ENCODE assay signal across 32 cellular contexts in genomic region chr7:57399972-57400371, GRCh38. TPM values are rescaled to one million over a fixed set of nuclear protein-coding genes. Genes with fewer than 3 reads are reported as not detected.
"Had no signal": no experiment of that assay in that cellular context is flagged by ENCODE, and none has a peak within 500 bp of the region (broad histone marks: within the 10 kb centered on the region; RNA-seq: fewer than 3 reads in every experiment).

No MANE protein-coding gene starts in this region.

- H3K27ac ChIP-seq: ascending aorta, VCaP had no signal

- FAIRE-seq: TTC549 had no signal

- H3K36me3 ChIP-seq: ascending aorta had no signal

- H3K4me1 ChIP-seq: ascending aorta had no signal

- H3K27me3 ChIP-seq: ascending aorta had no signal

- H3K4me3 ChIP-seq: ascending aorta had no signal

- DNase-seq: activated B cell treated with CpG ODN at 0.5 μM for 24 hours; activated CD4-positive, alpha-beta memory T cell treated with anti-CD3 and anti-CD28 coated beads for 36 hours; activated CD4-positive, alpha-beta T cell treated with anti-CD3 and anti-CD28 coated beads for 4 hours; activated CD4-positive, alpha-beta T cell treated with anti-CD3 and anti-CD28 coated beads, Interleukin-2, amount 10 ng/mL, durations not matched to agents 24 days and 14 days; activated CD4-positive, alpha-beta T cell treated with anti-CD3 and anti-CD28 coated beads, Interleukin-2, amount 50 U/mL, for 1 hour; activated CD4-positive, alpha-beta T cell treated with anti-CD3 and anti-CD28 coated beads, Interleukin-2, amount 50 U/mL, for 4 hours; activated CD4-positive, CD25-positive, alpha-beta regulatory T cell treated with anti-CD3 and anti-CD28 coated beads, Interleukin-2, amount 50 U/mL, for 72 hours; activated CD8-positive, alpha-beta memory T cell treated with anti-CD3 and anti-CD28 coated beads, Interleukin-2, amount 50 U/mL, for 4 hours; activated CD8-positive, alpha-beta T cell treated with anti-CD3 and anti-CD28 coated beads for 36 hours; activated effector memory CD4-positive, alpha-beta T cell treated with Interleukin-2 at 50 U/mL for 16 hours; activated gamma-delta T cell; activated naive CD4-positive, alpha-beta T cell treated with anti-CD3 and anti-CD28 coated beads, Interleukin-2, amount 10 ng/mL, durations not matched to agents 7 days and 5 days; activated naive CD4-positive, alpha-beta T cell treated with Interleukin-2 at 50 U/mL for 16 hours; activated naive CD8-positive, alpha-beta T cell treated with anti-CD3 and anti-CD28 coated beads, Interleukin-2, amount 10 ng/mL, durations not matched to agents 7 days and 5 days; activated naive CD8-positive, alpha-beta T cell treated with anti-CD3 and anti-CD28 coated beads, Interleukin-2, amount 50 U/mL, for 24 hours; activated T-cell treated with anti-CD3 and anti-CD28 coated beads for 4 hours; activated T-cell treated with anti-CD3 and anti-CD28 coated beads, Interleukin-2, amount 50 U/mL, for 1 hour; activated T-cell treated with anti-CD3 and anti-CD28 coated beads, Interleukin-2, amount 50 U/mL, for 4 hours; amygdala; anterior cingulate cortex; central memory CD4-positive, alpha-beta T cell; T-helper 1 cell; T-helper 2 cell; T-helper 9 cell had no signal

RNA-seq across cellular contexts. Expression of gene ZNF716, which starts 50.0 kb away (rescaled TPM):
- total RNA-seq: activated B cell treated with CpG ODN at 0.5 μM for 24 hours; activated CD4-positive, alpha-beta memory T cell treated with anti-CD3 and anti-CD28 coated beads for 36 hours; activated CD4-positive, alpha-beta T cell treated with anti-CD3 and anti-CD28 coated beads, Interleukin-2, amount 10 ng/mL, durations not matched to agents 24 days and 14 days; activated CD8-positive, alpha-beta memory T cell treated with anti-CD3 and anti-CD28 coated beads for 36 hours; activated CD8-positive, alpha-beta T cell treated with anti-CD3 and anti-CD28 coated beads for 36 hours; activated naive CD8-positive, alpha-beta T cell treated with anti-CD3 and anti-CD28 coated beads, Interleukin-2, amount 10 ng/mL, durations not matched to agents 7 days and 5 days; activated T-cell treated with anti-CD3 and anti-CD28 coated beads, Interleukin-2, amount 50 U/mL, for 4 hours; activated T-helper 2 cell treated with anti-CD3 and anti-CD28 coated beads, Interferon-gamma antibody, Interleukin-2, Interleukin-4, amounts not matched to agents 10 μg/mL and 5 μg/mL and 100 μg/mL, durations not matched to agents 14 hours and 24 hours and 36 hours; ascending aorta; cardiac septum; cerebellum had no signal
- polyA plus RNA-seq: adipose tissue had no signal
